ENCODE assay signal across 25 cellular contexts in the genomic region with DNA sequence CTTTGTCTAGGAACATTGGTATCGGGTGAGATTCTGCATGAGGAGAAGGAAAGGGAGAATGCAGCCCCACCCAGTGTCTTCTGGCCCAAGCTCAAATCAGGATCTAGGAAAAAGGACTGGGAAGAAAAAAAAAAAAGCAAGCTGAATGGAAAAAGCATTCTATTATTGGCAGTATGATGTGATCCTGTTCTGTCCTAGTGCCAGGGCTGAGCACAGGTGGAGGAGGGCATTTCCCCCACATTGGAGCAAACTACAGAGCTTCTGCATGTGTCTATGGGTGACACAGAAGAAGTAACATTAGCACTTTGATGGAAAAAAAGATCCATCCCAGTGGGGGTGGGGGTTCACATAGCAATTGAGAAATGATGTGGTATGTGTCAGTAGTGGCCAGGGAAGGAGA.
"Had no signal": no experiment of that assay in that cellular context is flagged by ENCODE, and none has a peak within 500 bp of the region (broad histone marks: within the 10 kb centered on the region; RNA-seq: fewer than 3 reads in every experiment).

No MANE protein-coding gene starts in this region.

- H3K27ac ChIP-seq: ascending aorta, PC-9, RWPE1 had no signal

- ATAC-seq: activated CD8-positive, alpha-beta T cell treated with anti-CD3 and anti-CD28 coated beads for 36 hours; activated T-cell treated with anti-CD3 and anti-CD28 coated beads, Interleukin-2, amount 50 U/mL, for 72 hours; activated T-helper 17 cell treated with anti-CD3 and anti-CD28 coated beads, Interleukin-2, amount 50 U/mL, for 72 hours; K562; Right ventricle myocardium inferior had no signal

- H3K4me3 ChIP-seq: ascending aorta, K562, MG63, PC-9 had no signal

- DNase-seq: activated CD4-positive, alpha-beta T cell treated with anti-CD3 and anti-CD28 coated beads, Interleukin-2, amount 10 ng/mL, durations not matched to agents 24 days and 14 days; activated CD4-positive, alpha-beta T cell treated with anti-CD3 and anti-CD28 coated beads, Interleukin-2, amount 50 U/mL, for 4 hours; activated CD8-positive, alpha-beta T cell treated with anti-CD3 and anti-CD28 coated beads for 36 hours; activated effector memory CD4-positive, alpha-beta T cell treated with anti-CD3 and anti-CD28 coated beads, Interleukin-2, amount 50 U/mL, for 16 hours; activated naive CD4-positive, alpha-beta T cell; activated naive CD4-positive, alpha-beta T cell treated with anti-CD3 and anti-CD28 coated beads, Interleukin-2, amount 50 U/mL, for 16 hours; activated naive CD8-positive, alpha-beta T cell treated with anti-CD3 and anti-CD28 coated beads for 36 hours; activated T-cell treated with anti-CD3 and anti-CD28 coated beads, Interleukin-2, amount 50 U/mL, for 1 hour; activated T-cell treated with anti-CD3 and anti-CD28 coated beads, Interleukin-2, amount 50 U/mL, for 72 hours; amygdala; IMR-90; Karpas-422; MG63; NCI-H1048; NCI-H1436 treated with DMSO at 0.1 percent for 48 hours; NCI-H2029; NCI-H2227 treated with DMSO at 0.1 percent for 48 hours; NCI-H446; NCI-H510A treated with DMSO at 0.1 percent for 48 hours; PC-9 had no signal

- H3K4me1 ChIP-seq: ascending aorta had no signal

- H3K36me3 ChIP-seq: ascending aorta, MG63 had no signal

- H3K9me3 ChIP-seq: ascending aorta, MG63 had no signal

- H3K27me3 ChIP-seq: ascending aorta, MG63 had no signal
